Comparison of ENCODE assay signal across 14 cellular contexts in genomic region chr18:70640336-70640887, GRCh38.
"Had no signal": no experiment of that assay in that cellular context is flagged by ENCODE, and none has a peak within 500 bp of the region (broad histone marks: within the 10 kb centered on the region; RNA-seq: fewer than 3 reads in every experiment).

No MANE protein-coding gene starts in this region.

- H3K79me2 ChIP-seq: parathyroid adenoma had no signal

- DNase-seq: activated CD4-positive, alpha-beta T cell treated with anti-CD3 and anti-CD28 coated beads, Interleukin-2, amount 10 ng/mL, durations not matched to agents 7 days and 5 days; activated CD4-positive, CD25-positive, alpha-beta regulatory T cell; activated effector memory CD4-positive, alpha-beta T cell treated with Interleukin-2 at 50 U/mL for 16 hours; activated T-cell treated with anti-CD3 and anti-CD28 coated beads for 4 hours; colonic mucosa; islet precursor cell; mammary epithelial cell; natural killer cell; stimulated activated CD4-positive, alpha-beta T cell treated with anti-CD3 and anti-CD28 coated beads, Interleukin-1b, Interleukin-23, amount 100 ng/mL, for 48 hours had no signal

- H3K27ac Mint-ChIP-seq: activated CD4-positive, alpha-beta T cell treated with anti-CD3 and anti-CD28 coated beads, Interleukin-2, amount 10 ng/mL, durations not matched to agents 7 days and 5 days; natural killer cell had no signal

- H3K27me3 Mint-ChIP-seq: activated CD4-positive, alpha-beta T cell treated with anti-CD3 and anti-CD28 coated beads, Interleukin-2, amount 10 ng/mL, durations not matched to agents 7 days and 5 days had no signal

- H3K4me3 Mint-ChIP-seq: activated CD4-positive, alpha-beta T cell treated with anti-CD3 and anti-CD28 coated beads, Interleukin-2, amount 10 ng/mL, durations not matched to agents 7 days and 5 days; natural killer cell had no signal

- H2AFZ ChIP-seq: parathyroid adenoma had no signal

- H3K27me3 ChIP-seq: cardiac muscle cell, colonic mucosa, neutrophil had no signal

- H3K9ac ChIP-seq: parathyroid adenoma had no signal

- H3K9me3 ChIP-seq: colonic mucosa, neutrophil had no signal

- H3K4me3 ChIP-seq: cardiac muscle cell, colonic mucosa had no signal

- H3K36me3 Mint-ChIP-seq: natural killer cell had no signal

- H3K9me3 Mint-ChIP-seq: natural killer cell had no signal

- ATAC-seq: esophagus mucosa, left lobe of liver, natural killer cell had no signal

- H3K4me1 ChIP-seq: colonic mucosa, parathyroid adenoma had no signal

- H3K36me3 ChIP-seq: cardiac muscle cell, colonic mucosa, neutrophil had no signal
